ENCODE assay signal across 19 cellular contexts in the genomic region with DNA sequence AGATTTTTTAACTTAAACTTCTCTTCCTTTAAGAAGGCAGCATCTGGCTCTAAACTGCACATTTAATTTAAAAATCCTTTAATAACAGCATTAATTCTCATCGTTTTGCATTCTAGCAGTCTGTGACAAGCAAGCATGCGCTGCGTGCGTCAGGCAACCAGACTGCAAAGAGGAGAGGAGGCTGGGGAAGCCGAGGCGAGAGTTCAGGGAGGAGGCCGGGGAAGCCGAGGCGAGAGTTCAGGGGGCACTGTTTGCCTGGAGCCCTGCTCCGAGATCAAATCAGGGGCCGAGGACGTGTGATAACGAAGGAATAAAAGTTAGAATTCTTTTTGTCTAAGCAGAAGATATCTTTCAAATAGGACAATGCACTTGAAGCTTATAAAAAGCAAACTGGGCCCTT.
A peak's percentile ranks its signal among the peaks of the same experiment; 100 is the strongest.
DNase-seq lines count a peak whose midpoint lies in the region; TF ChIP-seq lines count a peak whose summit lies in the region.
"Had no signal": no experiment of that assay in that cellular context is flagged by ENCODE, and none has a peak within 500 bp of the region (broad histone marks: within the 10 kb centered on the region; RNA-seq: fewer than 3 reads in every experiment).

No MANE protein-coding gene starts in this region.

- peak overlapping the region; percentile 60 for H2BK5ac ChIP-seq in mesendoderm (ENCODE audit: low read length)

- H3K4me1 ChIP-seq in HUES6 (ENCODE audit: control insufficient read depth, insufficient read depth, low read length) (peaks cover 57% of the 10 kb centered on the region), mesendoderm (ENCODE audit: control insufficient read depth, low read depth, low read length) (peaks cover 18% of the 10 kb centered on the region), smooth muscle cell (ENCODE audit: low read depth) (peaks cover 42% of the 10 kb centered on the region), MM.1S (ENCODE audit: low read length) (no peaks in the 10 kb centered on the region), thyroid gland (peaks cover 0 to 6% of the 10 kb centered on the region in 2 donors)
- H3K4me1 ChIP-seq: right lobe of liver had no signal

- no peaks in the 10 kb centered on the region for H3K36me3 ChIP-seq in HUES6 (ENCODE audit: control insufficient read depth, insufficient read depth, low read length)
- H3K36me3 ChIP-seq in mesendoderm (ENCODE audit: control insufficient read depth, insufficient read depth, low read length): no peaks in the 10 kb centered on the region
- H3K36me3 ChIP-seq in smooth muscle cell (ENCODE audit: low read depth): no peaks in the 10 kb centered on the region
- H3K36me3 ChIP-seq in MM.1S (replicated peaks; ENCODE audit: insufficient read depth, low read length): no peaks in the 10 kb centered on the region; the same call in 1 of the 2 replicates
- no peaks in the 10 kb centered on the region for H3K36me3 ChIP-seq in thyroid gland
- H3K36me3 ChIP-seq: right lobe of liver, SJCRH30, upper lobe of left lung, WERI-Rb-1 had no signal

- H4K8ac ChIP-seq in mesendoderm (ENCODE audit: low read depth, low read length): no peak overlapping the region

- H3K4me2 ChIP-seq in mesendoderm (ENCODE audit: low read length) (no peak overlapping the region), smooth muscle cell (no peak overlapping the region), MM.1S (ENCODE audit: low read depth, low read length) (no peak overlapping the region)

- peak overlapping the region; percentile 56 for H4K5ac ChIP-seq in mesendoderm (ENCODE audit: low read length)

- no peak for TF ChIP-seq POLR2A in thyroid gland (IDR thresholded peaks at IDR 0.05)

- 0 out of 2 replicates have a peak overlapping the region, but pooled peaks have one; percentile 11 for H3K4me3 ChIP-seq in HUES6 (ENCODE audit: low read depth, low read length)
- no peak overlapping the region for H3K4me3 ChIP-seq in choroid plexus epithelial cell (ENCODE audit: low read depth, low read length)
- no peak overlapping the region for H3K4me3 ChIP-seq in mesendoderm (ENCODE audit: low read length)
- no peak overlapping the region for H3K4me3 ChIP-seq in smooth muscle cell
- no peak overlapping the region for H3K4me3 ChIP-seq in MM.1S (ENCODE audit: low read length)
- no peak overlapping the region for H3K4me3 ChIP-seq in thyroid gland (replicated peaks in 1 of 3)
- H3K4me3 ChIP-seq: right lobe of liver, SJCRH30, upper lobe of left lung had no signal

- H3K9me2 ChIP-seq in MM.1S (replicated peaks; ENCODE audit: insufficient read depth, low read length): no peaks in the 10 kb centered on the region

- H4K20me1 ChIP-seq in smooth muscle cell (ENCODE audit: low read depth): no peaks in the 10 kb centered on the region
- H4K20me1 ChIP-seq in MM.1S (ENCODE audit: insufficient read depth, low read length): no peaks in the 10 kb centered on the region

- H3F3A ChIP-seq in smooth muscle cell (ENCODE audit: low read depth) (peaks cover 11% of the 10 kb centered on the region), MM.1S (ENCODE audit: insufficient read depth, low read length) (no peaks in the 10 kb centered on the region)

- peak overlapping the region; percentile 83 for H3K23ac ChIP-seq in mesendoderm (ENCODE audit: low read length)

- peak overlapping the region; percentile 79 for H3K4ac ChIP-seq in mesendoderm (ENCODE audit: low read depth, low read length)

- H2AFZ ChIP-seq in smooth muscle cell (ENCODE audit: low read depth): no peak overlapping the region
- H2AFZ ChIP-seq in MM.1S (ENCODE audit: low read length): no peak overlapping the region

- TF ChIP-seq CTCF in choroid plexus epithelial cell (conservative IDR thresholded peaks at IDR 0.05; ENCODE audit: low read depth, low read length): no peak
- TF ChIP-seq CTCF in smooth muscle cell (IDR thresholded peaks at IDR 0.05; ENCODE audit: borderline replicate concordance, insufficient read depth, poor library complexity, severe bottlenecking): no peak
- TF ChIP-seq CTCF in MM.1S (IDR thresholded peaks at IDR 0.05; ENCODE audit: low read length): no peak
- no peak for TF ChIP-seq CTCF in thyroid gland (IDR thresholded peaks at IDR 0.05)

- H2BK120ac ChIP-seq in mesendoderm (ENCODE audit: low read depth, low read length): peak overlapping the region; percentile 97

- peak overlapping the region; percentile 88 for H3K56ac ChIP-seq in mesendoderm (ENCODE audit: low read length)

- H2BK15ac ChIP-seq in mesendoderm (replicated peaks; ENCODE audit: low read depth): peak overlapping the region; percentile 62

- H3K27me3 ChIP-seq in HUES6 (ENCODE audit: control insufficient read depth, insufficient read depth, low read length): no peaks in the 10 kb centered on the region
- no peaks in the 10 kb centered on the region for H3K27me3 ChIP-seq in mesendoderm (ENCODE audit: insufficient read depth, low read length, poor library complexity)
- H3K27me3 ChIP-seq in smooth muscle cell (ENCODE audit: low read depth): no peaks in the 10 kb centered on the region
- H3K27me3 ChIP-seq in MM.1S (replicated peaks; ENCODE audit: insufficient read depth, low read length): no peaks in the 10 kb centered on the region
- no peaks in the 10 kb centered on the region for H3K27me3 ChIP-seq in thyroid gland
- H3K27me3 ChIP-seq: right lobe of liver, SJCRH30, upper lobe of left lung had no signal

- H3K9ac ChIP-seq in HUES6 (ENCODE audit: low read length) (peak overlapping the region; percentile 49), mesendoderm (ENCODE audit: low read length) (peak overlapping the region; percentile 54), smooth muscle cell (ENCODE audit: low read depth) (no peak overlapping the region), MM.1S (ENCODE audit: low read length) (no peak overlapping the region)

- H3K79me2 ChIP-seq in mesendoderm (ENCODE audit: control insufficient read depth, insufficient read depth, low read length) (no peaks in the 10 kb centered on the region), smooth muscle cell (ENCODE audit: low read depth) (no peaks in the 10 kb centered on the region), MM.1S (ENCODE audit: low read length) (no peaks in the 10 kb centered on the region)

- peak overlapping the region; percentile 89 for H3K18ac ChIP-seq in mesendoderm (ENCODE audit: low read length)

- H2AK5ac ChIP-seq in mesendoderm (ENCODE audit: low read length): peak overlapping the region; percentile 71

- intact Hi-C loops in thyroid gland (cut with DNase I): no loop called here

- DNase-seq in choroid plexus epithelial cell (ENCODE audit: low read depth): peak; percentile 36
- DNase-seq in mesendoderm: no peak
- no peak for DNase-seq in smooth muscle cell (lab: John Stamatoyannopoulos, UW; ENCODE audit: unreplicated experiment)
- no peak for DNase-seq in MM.1S
- no peak for DNase-seq in iPS-NIHi11 (ENCODE audit: low spot score)
- DNase-seq in thyroid gland: no peak
- DNase-seq: activated CD4-positive, alpha-beta T cell treated with anti-CD3 and anti-CD28 coated beads, Interleukin-2, amount 50 U/mL, for 48 hours; activated naive CD4-positive, alpha-beta T cell; activated T-cell treated with anti-CD3 and anti-CD28 coated beads for 4 hours; AML-193; aorta; GOT3; NCI-H526 treated with DMSO at 0.1 percent for 48 hours; right lobe of liver; SJCRH30; stimulated activated naive B cell treated with anti-CD40 and anti-IgM and Interleukin-4, amounts not matched to agents 10 μg/mL and 1 μg/mL and 100 μg/mL, for 72 hours; upper lobe of left lung; WERI-Rb-1 had no signal

- H3K79me1 ChIP-seq in mesendoderm (ENCODE audit: low read length): no peaks in the 10 kb centered on the region

- H3K27ac ChIP-seq in HUES6 (ENCODE audit: low read depth, low read length): peak overlapping the region; percentile 74
- H3K27ac ChIP-seq in mesendoderm (ENCODE audit: low read depth, low read length): peak overlapping the region; percentile 95
- H3K27ac ChIP-seq in smooth muscle cell (ENCODE audit: low read depth): peak overlapping the region; percentile 89
- no peak overlapping the region for H3K27ac ChIP-seq in MM.1S (ENCODE audit: low read length)
- H3K27ac ChIP-seq in thyroid gland: no peak overlapping the region
- H3K27ac ChIP-seq: right lobe of liver, SJCRH30, WERI-Rb-1 had no signal

- H3K9me3 ChIP-seq in HUES6 (ENCODE audit: control insufficient read depth, insufficient read depth, low read depth, low read length): no peaks in the 10 kb centered on the region
- H3K9me3 ChIP-seq in smooth muscle cell (replicated peaks; ENCODE audit: low read depth): no peaks in the 10 kb centered on the region
- H3K9me3 ChIP-seq in MM.1S (replicated peaks; ENCODE audit: insufficient read depth, low read length): no peaks in the 10 kb centered on the region
- H3K9me3 ChIP-seq in thyroid gland: no peaks in the 10 kb centered on the region
- H3K9me3 ChIP-seq: right lobe of liver, SJCRH30, upper lobe of left lung had no signal

- WGBS in mesendoderm (ENCODE audit: extremely low coverage, insufficient coverage, low lambda C conversion rate): no CpG with 5 or more reads among the region's 13 CpGs
- 87% methylated on average over 13 of the region's 13 CpGs for WGBS in smooth muscle cell (ENCODE audit: low lambda C conversion rate)
- WGBS in thyroid gland, 2 donors: 85 to 92% methylated on average over 13 of the region's 13 CpGs

Comparison
In these comparisons a context has a peak if more than half of its experiments do, and no peak if none do; other contexts are left out.
1. H3K27ac ChIP-seq: peak in HUES6 (single experiment), mesendoderm (single experiment) and smooth muscle cell (single experiment); none in MM.1S (single experiment) and thyroid gland (0 of 3).
2. H3K9ac ChIP-seq: peak in HUES6 (single experiment) and mesendoderm (single experiment); none in smooth muscle cell (single experiment) and MM.1S (single experiment).